In genomic region chr19:5627395-5627904, GRCh38 we compare ENCODE assay signal across 9 cellular contexts. TPM values are rescaled to one million over a fixed set of nuclear protein-coding genes. Genes with fewer than 3 reads are reported as not detected.
DNase-seq lines count a peak whose midpoint lies in the region; ATAC-seq lines count a peak whose summit lies in the region.
"Had no signal": no experiment of that assay in that cellular context is flagged by ENCODE, and none has a peak within 500 bp of the region (broad histone marks: within the 10 kb centered on the region; RNA-seq: fewer than 3 reads in every experiment).

No MANE protein-coding gene starts in this region.

- H3K4me1 Mint-ChIP-seq in activated CD4-positive, alpha-beta memory T cell treated with anti-CD3 and anti-CD28 coated beads, Interleukin-2, amount 10 ng/mL, durations not matched to agents 7 days and 5 days: peaks cover 72% of the 10 kb centered on the region

- no peaks in the 10 kb centered on the region for H3K27me3 Mint-ChIP-seq in activated CD4-positive, alpha-beta memory T cell treated with anti-CD3 and anti-CD28 coated beads, Interleukin-2, amount 10 ng/mL, durations not matched to agents 7 days and 5 days

- DNase-seq in activated naive CD4-positive, alpha-beta T cell treated with Interleukin-2 at 50 U/mL for 16 hours: peak; percentile 15
- DNase-seq in activated naive CD4-positive, alpha-beta T cell (lab: John Stamatoyannopoulos, UW): no peak
- no peak for DNase-seq in activated CD4-positive, alpha-beta memory T cell treated with anti-CD3 and anti-CD28 coated beads, Interleukin-2, amount 10 ng/mL, durations not matched to agents 7 days and 5 days
- peak; percentile 59 for DNase-seq in left ventricle myocardium superior
- DNase-seq in stimulated activated CD4-positive, alpha-beta T cell treated with anti-CD3 and anti-CD28 coated beads, Interleukin-4, amount 100 ng/mL, for 4 hours: peak; percentile 24 to 57
- DNase-seq in DMS79 treated with DMSO at 0.1 percent for 48 hours (lab: John Stamatoyannopoulos, UW): no peak

- intact Hi-C loops in left ventricle myocardium superior (cut with micrococcal nuclease): no loop called here

- POLR2A ChIA-PET in activated CD4-positive, alpha-beta memory T cell treated with anti-CD3 and anti-CD28 coated beads, Interleukin-2, amount 10 ng/mL, durations not matched to agents 7 days and 5 days (lab: Charles Lee): interaction anchor here (1.2 to 1.3 kb wide), 2 partner anchors 9 to 52 kb away, joined by 3 to 5 read pairs; no protein-coding TSS in a partner anchor

- H3K9me3 Mint-ChIP-seq in activated CD4-positive, alpha-beta memory T cell treated with anti-CD3 and anti-CD28 coated beads, Interleukin-2, amount 10 ng/mL, durations not matched to agents 7 days and 5 days: no peaks in the 10 kb centered on the region

- peak overlapping the region; percentile 14 for H3K4me3 Mint-ChIP-seq in activated CD4-positive, alpha-beta memory T cell treated with anti-CD3 and anti-CD28 coated beads, Interleukin-2, amount 10 ng/mL, durations not matched to agents 7 days and 5 days

- H3K27ac Mint-ChIP-seq in activated CD4-positive, alpha-beta memory T cell treated with anti-CD3 and anti-CD28 coated beads, Interleukin-2, amount 10 ng/mL, durations not matched to agents 7 days and 5 days: peak overlapping the region; percentile 28

- H3K36me3 Mint-ChIP-seq in activated CD4-positive, alpha-beta memory T cell treated with anti-CD3 and anti-CD28 coated beads, Interleukin-2, amount 10 ng/mL, durations not matched to agents 7 days and 5 days (ENCODE audit: low read depth): peaks cover 85% of the 10 kb centered on the region

- CTCF ChIA-PET in activated CD4-positive, alpha-beta memory T cell treated with anti-CD3 and anti-CD28 coated beads, Interleukin-2, amount 10 ng/mL, durations not matched to agents 7 days and 5 days (lab: Charles Lee): interaction anchor here (1.5 kb wide), 1 partner anchor 62 kb away, joined by 4 read pairs; the partner anchor contains the start of gene RPL36

- ATAC-seq in left ventricle myocardium superior: no peak
- no peak for ATAC-seq in GM21723 (IDR thresholded peaks at IDR 0.05; ENCODE audit: unreplicated experiment)
- ATAC-seq in GM21390 (IDR thresholded peaks at IDR 0.05; ENCODE audit: unreplicated experiment): no peak

RNA-seq across cellular contexts. Expression of gene SAFB, which starts 4.6 kb away (rescaled TPM):
- total RNA-seq in activated CD4-positive, alpha-beta memory T cell treated with anti-CD3 and anti-CD28 coated beads, Interleukin-2, amount 10 ng/mL, durations not matched to agents 7 days and 5 days: 100 to 1,000 TPM; 124 to 126 TPM
- 66.6 TPM for total RNA-seq in left ventricle myocardium superior

RNA-seq across cellular contexts. Expression of gene SAFB2, which starts 4.9 kb away (rescaled TPM):
- 10 to 100 TPM; 90.5 to 90.7 TPM for total RNA-seq in activated CD4-positive, alpha-beta memory T cell treated with anti-CD3 and anti-CD28 coated beads, Interleukin-2, amount 10 ng/mL, durations not matched to agents 7 days and 5 days
- total RNA-seq in left ventricle myocardium superior: 45.9 TPM

RNA-seq across cellular contexts. Expression of gene MICOS13, which starts 52.9 kb away (rescaled TPM):
- total RNA-seq in activated CD4-positive, alpha-beta memory T cell treated with anti-CD3 and anti-CD28 coated beads, Interleukin-2, amount 10 ng/mL, durations not matched to agents 7 days and 5 days: 10 to 100 TPM; 38.7 to 39.5 TPM
- total RNA-seq in left ventricle myocardium superior: 167 TPM

RNA-seq across cellular contexts. Expression of gene HSD11B1L, which starts 53.4 kb away (rescaled TPM):
- total RNA-seq in activated CD4-positive, alpha-beta memory T cell treated with anti-CD3 and anti-CD28 coated beads, Interleukin-2, amount 10 ng/mL, durations not matched to agents 7 days and 5 days: 1 to 10 TPM; 2.5 to 3.2 TPM
- 5.5 TPM for total RNA-seq in left ventricle myocardium superior

RNA-seq across cellular contexts. Expression of gene TINCR, which starts 59.7 kb away (rescaled TPM):
- total RNA-seq in activated CD4-positive, alpha-beta memory T cell treated with anti-CD3 and anti-CD28 coated beads, Interleukin-2, amount 10 ng/mL, durations not matched to agents 7 days and 5 days: under 1 TPM; 0.38 to 0.53 TPM
- not detected for total RNA-seq in left ventricle myocardium superior
- total RNA-seq: SJCRH30 had no signal

Comparison
In these comparisons a context has a peak if more than half of its experiments do, and no peak if none do; other contexts are left out.
1. DNase-seq: peak in activated naive CD4-positive, alpha-beta T cell treated with Interleukin-2 at 50 U/mL for 16 hours (single experiment), left ventricle myocardium superior (single experiment) and stimulated activated CD4-positive, alpha-beta T cell treated with anti-CD3 and anti-CD28 coated beads, Interleukin-4, amount 100 ng/mL, for 4 hours (2 of 2); none in activated naive CD4-positive, alpha-beta T cell (0 of 4), activated CD4-positive, alpha-beta memory T cell treated with anti-CD3 and anti-CD28 coated beads, Interleukin-2, amount 10 ng/mL, durations not matched to agents 7 days and 5 days (single experiment) and DMS79 treated with DMSO at 0.1 percent for 48 hours (single experiment).